In the genomic region with DNA sequence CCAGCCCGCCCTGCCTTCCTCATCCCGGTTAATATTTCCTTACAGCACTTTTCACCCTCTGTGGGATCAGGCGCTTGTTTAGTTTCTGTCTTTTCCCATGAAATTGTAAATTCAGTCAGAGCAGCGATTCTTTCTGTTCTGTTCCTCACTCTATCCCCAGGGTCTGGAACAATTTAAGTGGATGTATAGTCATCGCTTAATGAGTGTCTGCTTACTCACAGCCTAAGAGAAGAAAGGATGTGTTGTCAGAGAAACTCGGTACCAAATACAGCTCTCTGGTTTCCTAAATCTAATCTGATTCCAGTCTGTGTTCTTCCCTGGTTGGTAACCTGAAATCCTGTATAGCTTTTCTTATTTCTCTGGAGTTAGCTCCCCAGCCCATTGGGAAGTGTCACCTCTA, we compare ENCODE assay signal across 1 cellular context.
TF ChIP-seq lines count a peak whose summit lies in the region.

No MANE protein-coding gene starts in this region.

TF ChIP-seq in IMR-90, 13 proteins besides CTCF, POLR2A, EP300 and RAD21 (continued from another document):
- TF ChIP-seq RCOR1 (IDR thresholded peaks at IDR 0.05; ENCODE audit: insufficient replicate concordance, low read length) = no peak
- TF ChIP-seq, protein P1, sequence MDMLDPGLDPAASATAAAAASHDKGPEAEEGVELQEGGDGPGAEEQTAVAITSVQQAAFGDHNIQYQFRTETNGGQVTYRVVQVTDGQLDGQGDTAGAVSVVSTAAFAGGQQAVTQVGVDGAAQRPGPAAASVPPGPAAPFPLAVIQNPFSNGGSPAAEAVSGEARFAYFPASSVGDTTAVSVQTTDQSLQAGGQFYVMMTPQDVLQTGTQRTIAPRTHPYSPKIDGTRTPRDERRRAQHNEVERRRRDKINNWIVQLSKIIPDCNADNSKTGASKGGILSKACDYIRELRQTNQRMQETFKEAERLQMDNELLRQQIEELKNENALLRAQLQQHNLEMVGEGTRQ (IDR thresholded peaks at IDR 0.05; ENCODE audit: low read depth, low read length) = no peak
